2 cellular contexts compared by ENCODE assay signal in genomic region chr17:28978565-28978964, GRCh38.
TF ChIP-seq lines count a peak whose summit lies in the region.

No MANE protein-coding gene starts in this region.

TF ChIP-seq in IMR-90, 13 proteins besides CTCF, POLR2A, EP300 and RAD21:
- TF ChIP-seq MAFK (IDR thresholded peaks at IDR 0.05; ENCODE audit: low read depth, low read length): no peak

TF ChIP-seq in H1, 55 proteins besides CTCF, POLR2A, EP300 and RAD21:
- TF ChIP-seq SP2 (IDR thresholded peaks at IDR 0.05; ENCODE audit: low read length) (no peak), YY1 (IDR thresholded peaks at IDR 0.05; ENCODE audit: low read depth, low read length) (no peak), GABPA (IDR thresholded peaks at IDR 0.05; ENCODE audit: borderline replicate concordance, insufficient read depth, low read length) (no peak), SUZ12 (IDR thresholded peaks at IDR 0.05; ENCODE audit: low read length) (no peak), BACH1 (IDR thresholded peaks at IDR 0.05; ENCODE audit: low read length) (no peak), CBX5 (IDR thresholded peaks at IDR 0.05; ENCODE audit: low read depth, low read length) (no peak), TAF1 (IDR thresholded peaks at IDR 0.05; ENCODE audit: low read depth, low read length) (no peak), SAP30 (IDR thresholded peaks at IDR 0.05; ENCODE audit: insufficient read depth, insufficient replicate concordance, low read length) (no peak), SIN3A (conservative IDR thresholded peaks at IDR 0.05 in 1 of 2, IDR thresholded peaks at IDR 0.05 in 1 of 2; ENCODE audit: low read depth in 1 of 2, low read length in 2 of 2) (no peak), SIX5 (IDR thresholded peaks at IDR 0.05; ENCODE audit: low read depth, low read length) (no peak), NRF1 (IDR thresholded peaks at IDR 0.05; ENCODE audit: low read depth, low read length) (no peak), JUND (IDR thresholded peaks at IDR 0.05; ENCODE audit: low read length) (no peak), SRF (IDR thresholded peaks at IDR 0.05; ENCODE audit: low read depth, low read length) (no peak), MAFK (IDR thresholded peaks at IDR 0.05; ENCODE audit: low read depth, low read length) (no peak), KDM1A (IDR thresholded peaks at IDR 0.05; ENCODE audit: borderline replicate concordance, low read length) (no peak), RBBP5 (IDR thresholded peaks at IDR 0.05; ENCODE audit: borderline replicate concordance, low read depth, low read length) (no peak), KDM5A (IDR thresholded peaks at IDR 0.05; ENCODE audit: low read length) (no peak), CREB1 (IDR thresholded peaks at IDR 0.05) (no peak)
